Comparison of ENCODE assay signal across 8 cellular contexts in genomic region chr7:2232766-2233520, GRCh38. TPM values are rescaled to one million over a fixed set of nuclear protein-coding genes. Genes with fewer than 3 reads are reported as not detected.
DNase-seq lines count a peak whose midpoint lies in the region; ATAC-seq and TF ChIP-seq lines count a peak whose summit lies in the region.

TSS of gene MAD1L1 (minus strand) at chr7:2232945. CDS start at chr7:2230133, 2,812 bp downstream.

- peaks cover 29% of the 10 kb centered on the region for H3K36me3 Mint-ChIP-seq in nephron (ENCODE audit: low read depth)

- H3K27ac ChIP-seq in RWPE1, result peak within 1 kb of the TSS; percentile 75

- TF ChIP-seq CTCF in RWPE1 (conservative IDR thresholded peaks at IDR 0.05; ENCODE audit: low read depth) (no peak), fibroblast of pulmonary artery (IDR thresholded peaks at IDR 0.05; ENCODE audit: low read length, missing control alignments) (no peak), nephron (IDR thresholded peaks at IDR 0.05; ENCODE audit: unreplicated experiment in 3 of 3) (no peak)

- DNase-seq in DMS79 (lab: John Stamatoyannopoulos, UW) (peak; percentile 54), LHCN-M2 (ENCODE audit: low read depth) (peak; percentile 94), RWPE1 (ENCODE audit: low spot score) (peak; percentile 91), fibroblast of pulmonary artery (ENCODE audit: low read depth) (peak; percentile 92)
- peak; percentile 79 for DNase-seq in activated T-helper 9 cell treated with anti-CD3 and anti-CD28 coated beads, Interleukin-2, amount 50 U/mL, for 16 hours (ENCODE audit: low read depth)
- peak; percentile 91 for DNase-seq in stimulated activated naive CD8-positive, alpha-beta T cell treated with anti-CD3 and anti-CD28 coated beads, Interleukin-15, Interleukin-2, amounts not matched to agents 100 U/mL and 50 U/mL, for 24 hours

- H3K4me1 Mint-ChIP-seq in nephron, result peaks cover 10% of the 10 kb centered on the region

- H3K27ac Mint-ChIP-seq in nephron, result peak within 1 kb of the TSS; percentile 52 to 90 (median 82)

- no peaks in the 10 kb centered on the region for H3K9me3 Mint-ChIP-seq in nephron

- peak within 1 kb of the TSS; percentile 74 for H3K4me3 ChIP-seq in fibroblast of pulmonary artery (replicated peaks; ENCODE audit: low read depth, low read length)

- H3K4me3 Mint-ChIP-seq in nephron, result peak within 1 kb of the TSS; percentile 96 to 97 (median 96)

- POLR2A ChIA-PET in RWPE1 (lab: Yijun Ruan, JAX; ENCODE audit: low non-redundant PET), result interaction anchor here (1.0 kb wide), 1 partner anchor 77 kb away, joined by 4 read pairs; no protein-coding TSS in a partner anchor

- CTCF ChIA-PET in RWPE1 (lab: Yijun Ruan, JAX), result interaction anchor here (1.0 kb wide), 1 partner anchor 123 kb away, joined by 3 read pairs; no protein-coding TSS in a partner anchor

- peak; percentile 67 for ATAC-seq in GM21786 (IDR thresholded peaks at IDR 0.05; ENCODE audit: unreplicated experiment)
- ATAC-seq in stimulated activated naive CD8-positive, alpha-beta T cell treated with anti-CD3 and anti-CD28 coated beads, Interleukin-15, Interleukin-2, amounts not matched to agents 100 U/mL and 50 U/mL, for 24 hours, result peak; percentile 89

- H3K27me3 Mint-ChIP-seq in nephron (ENCODE audit: low read depth), result no peaks in the 10 kb centered on the region

RNA-seq across cellular contexts. Expression of gene MAD1L1, which starts in this region (rescaled TPM):
- total RNA-seq in LHCN-M2 (2014; rRNA removed), result 78.6 and 80.9 TPM in 2 replicates
- polyA plus RNA-seq in LHCN-M2 (2012), result 35.5 TPM

Comparison
In these comparisons a context has a peak if more than half of its experiments do, and no peak if none do; other contexts are left out.
1. Peak in every context shown above with its lines: DNase-seq, ATAC-seq, H3K4me3 ChIP-seq and H3K27ac ChIP-seq.